ENCODE assay signal across 8 cellular contexts in the genomic region with DNA sequence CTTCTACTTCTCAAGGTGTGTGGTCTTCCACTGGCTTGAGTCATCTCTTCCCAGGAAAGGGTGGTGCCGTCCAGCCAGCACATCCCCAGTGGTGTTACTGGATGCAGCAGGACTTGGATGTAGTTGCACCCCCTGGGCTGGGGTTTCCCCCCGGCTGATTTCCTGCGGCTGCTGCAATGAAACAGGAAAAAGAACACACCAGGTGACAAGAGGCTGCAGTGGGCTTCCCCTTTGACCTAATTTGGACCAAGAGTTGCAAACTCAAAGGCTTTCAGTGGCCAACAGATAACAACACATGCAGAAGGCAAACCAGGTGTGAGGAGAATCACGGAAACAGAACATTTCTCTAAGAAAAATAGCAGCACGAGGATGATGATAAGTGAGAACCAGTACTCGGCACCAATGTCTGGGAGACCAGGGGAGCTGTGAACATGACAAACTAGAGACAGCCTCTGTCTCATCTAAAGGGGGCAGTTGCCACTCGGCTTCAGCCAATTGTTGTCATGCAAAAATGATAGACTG.
DNase-seq lines count a peak whose midpoint lies in the region; ATAC-seq and TF ChIP-seq lines count a peak whose summit lies in the region.

No MANE protein-coding gene starts in this region.

- H3K27ac Mint-ChIP-seq in immature natural killer cell = peak overlapping the region; percentile 15 to 73 (median 56)

- H3K79me2 ChIP-seq in OCI-LY3 (ENCODE audit: low read length) (no peaks in the 10 kb centered on the region), osteoblast (ENCODE audit: insufficient read depth, low read length) (no peaks in the 10 kb centered on the region)

- H3K9me3 Mint-ChIP-seq in immature natural killer cell = no peaks in the 10 kb centered on the region

- H3K4me2 ChIP-seq in OCI-LY3 (ENCODE audit: low read length) = peak overlapping the region; percentile 56
- no peak overlapping the region for H3K4me2 ChIP-seq in osteoblast (ENCODE audit: insufficient read depth, low read length)

- H2AFZ ChIP-seq in OCI-LY3 (ENCODE audit: low read depth, low read length) (no peak overlapping the region), osteoblast (ENCODE audit: low read length) (no peak overlapping the region)

- no peaks in the 10 kb centered on the region for H3K36me3 Mint-ChIP-seq in immature natural killer cell

- peak; percentile 38 for DNase-seq in H4 (ENCODE audit: low spot score)
- peak; percentile 19 to 42 (median 35) for DNase-seq in immature natural killer cell
- DNase-seq in osteoblast (ENCODE audit: insufficient read length, low spot score, missing footprints) = no peak
- DNase-seq in WERI-Rb-1 = no peak
- no peak for DNase-seq in NCI-H524 (lab: John Stamatoyannopoulos, UW)
- DNase-seq in COR-L47 (lab: John Stamatoyannopoulos, UW) = no peak

- H4K20me1 ChIP-seq in OCI-LY3 (ENCODE audit: insufficient read depth, low read length) = no peaks in the 10 kb centered on the region
- no peaks in the 10 kb centered on the region for H4K20me1 ChIP-seq in osteoblast (ENCODE audit: insufficient read depth, low read length)

- H3K9ac ChIP-seq in OCI-LY3 (ENCODE audit: low read length) = no peak overlapping the region

- TF ChIP-seq CTCF in OCI-LY3 (IDR thresholded peaks at IDR 0.05; ENCODE audit: low read depth, low read length) (no peak), osteoblast (IDR thresholded peaks at IDR 0.05; ENCODE audit: extremely low read depth, low read depth, low read length) (no peak), WERI-Rb-1 (IDR thresholded peaks at IDR 0.05; ENCODE audit: low read depth, low read length) (no peak)

- no peaks in the 10 kb centered on the region for H3K27me3 ChIP-seq in OCI-LY3 (ENCODE audit: low read depth, low read length)
- no peaks in the 10 kb centered on the region for H3K27me3 ChIP-seq in osteoblast (ENCODE audit: insufficient read depth, low read length)
- H3K27me3 ChIP-seq in WERI-Rb-1 (ENCODE audit: insufficient read depth, low read depth, severe bottlenecking) = no peaks in the 10 kb centered on the region

- no peak overlapping the region for H3K4me3 ChIP-seq in OCI-LY3 (ENCODE audit: low read length)
- H3K4me3 ChIP-seq in osteoblast (ENCODE audit: insufficient read depth, low read length) = no peak overlapping the region
- no peak overlapping the region for H3K4me3 ChIP-seq in WERI-Rb-1 (ENCODE audit: low read depth, low read length)

- H3K9me3 ChIP-seq in OCI-LY3 (ENCODE audit: insufficient read depth, low read length) (no peaks in the 10 kb centered on the region), osteoblast (ENCODE audit: low read depth, low read length) (no peaks in the 10 kb centered on the region), WERI-Rb-1 (ENCODE audit: severe bottlenecking) (no peaks in the 10 kb centered on the region)

- peak overlapping the region in 4 of 5 donors; percentile 7 to 51 (median 40) for H3K4me3 Mint-ChIP-seq in immature natural killer cell

- H3K27ac ChIP-seq in OCI-LY3 (ENCODE audit: low read length) (peak overlapping the region; percentile 52), osteoblast (ENCODE audit: low read depth, low read length) (no peak overlapping the region), WERI-Rb-1 (no peak overlapping the region)

- H3K36me3 ChIP-seq in OCI-LY3 (replicated peaks; ENCODE audit: low read depth, low read length) (no peaks in the 10 kb centered on the region), osteoblast (ENCODE audit: insufficient read depth, low read length) (no peaks in the 10 kb centered on the region), WERI-Rb-1 (no peaks in the 10 kb centered on the region)

- peak; percentile 86 for ATAC-seq in GM18520 (IDR thresholded peaks at IDR 0.05; ENCODE audit: unreplicated experiment)

- peaks cover 0 to 8% (median 4%) of the 10 kb centered on the region in 3 donors for H3K27me3 Mint-ChIP-seq in immature natural killer cell (ENCODE audit: low read depth in 3 of 3)

- peaks cover 11% of the 10 kb centered on the region for H3K4me1 ChIP-seq in OCI-LY3 (ENCODE audit: low read length)
- H3K4me1 ChIP-seq in osteoblast (ENCODE audit: insufficient read depth, low read length) = no peaks in the 10 kb centered on the region

- H3K4me1 Mint-ChIP-seq in immature natural killer cell = peaks cover 26 to 34% of the 10 kb centered on the region in 2 donors

Comparison
In these comparisons a context has a peak if more than half of its experiments do, and no peak if none do; other contexts are left out.
1. DNase-seq: peak in H4 (single experiment) and immature natural killer cell (3 of 3); none in osteoblast (single experiment), WERI-Rb-1 (single experiment), NCI-H524 (0 of 2) and COR-L47 (single experiment).